In the genomic region with DNA sequence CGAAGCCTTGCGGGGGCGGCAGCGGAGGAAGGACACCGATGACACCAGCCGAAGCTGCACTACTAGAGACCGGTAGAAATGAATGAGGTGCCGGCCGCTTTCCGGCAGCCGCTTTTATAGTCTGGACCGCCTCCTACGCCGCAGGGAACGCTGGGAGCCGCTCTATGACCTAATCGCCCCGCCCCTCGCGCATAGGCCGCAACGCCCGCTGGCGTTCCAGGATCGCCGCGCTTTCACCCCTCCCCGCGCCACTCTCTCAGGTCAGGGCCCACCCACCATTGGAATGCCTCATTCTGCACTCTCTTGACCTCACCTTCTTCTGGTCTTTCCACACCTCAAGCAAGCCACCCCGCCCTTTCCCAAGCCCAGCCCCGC, we compare ENCODE assay signal across 1 cellular context.
A peak's percentile ranks its signal among the peaks of the same experiment; 100 is the strongest.
TF ChIP-seq lines count a peak whose summit lies in the region.

A gene (minus strand): TSS at position 89 of the 375 bp plus-strand sequence. CDS start 170 bp downstream, outside the sequence.

TF ChIP-seq in HepG2, 621 proteins besides CTCF, POLR2A, EP300 and RAD21 (continued from another document and continues in another):
- no peak for TF ChIP-seq ZNF121 (CRISPR knock-in tag; IDR thresholded peaks at IDR 0.05)
- TF ChIP-seq SP5 (CRISPR knock-in tag; IDR thresholded peaks at IDR 0.05; ENCODE audit: borderline replicate concordance, low read depth): peak; percentile 93
- TF ChIP-seq KLF13 (CRISPR knock-in tag; IDR thresholded peaks at IDR 0.05): peak; percentile 70; the same call in 1 of the 2 replicates
- TF ChIP-seq, protein P1, sequence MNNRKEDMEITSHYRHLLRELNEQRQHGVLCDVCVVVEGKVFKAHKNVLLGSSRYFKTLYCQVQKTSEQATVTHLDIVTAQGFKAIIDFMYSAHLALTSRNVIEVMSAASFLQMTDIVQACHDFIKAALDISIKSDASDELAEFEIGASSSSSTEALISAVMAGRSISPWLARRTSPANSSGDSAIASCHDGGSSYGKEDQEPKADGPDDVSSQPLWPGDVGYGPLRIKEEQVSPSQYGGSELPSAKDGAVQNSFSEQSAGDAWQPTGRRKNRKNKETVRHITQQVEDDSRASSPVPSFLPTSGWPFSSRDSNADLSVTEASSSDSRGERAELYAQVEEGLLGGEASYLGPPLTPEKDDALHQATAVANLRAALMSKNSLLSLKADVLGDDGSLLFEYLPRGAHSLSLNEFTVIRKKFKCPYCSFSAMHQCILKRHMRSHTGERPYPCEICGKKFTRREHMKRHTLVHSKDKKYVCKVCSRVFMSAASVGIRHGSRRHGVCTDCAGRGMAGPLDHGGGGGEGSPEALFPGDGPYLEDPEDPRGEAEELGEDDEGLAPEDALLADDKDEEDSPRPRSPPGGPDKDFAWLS (CRISPR knock-in tag; IDR thresholded peaks at IDR 0.05; ENCODE audit: borderline replicate concordance): no peak
- TF ChIP-seq MXD4 (CRISPR knock-in tag; IDR thresholded peaks at IDR 0.05): no peak
- TF ChIP-seq, protein P2, sequence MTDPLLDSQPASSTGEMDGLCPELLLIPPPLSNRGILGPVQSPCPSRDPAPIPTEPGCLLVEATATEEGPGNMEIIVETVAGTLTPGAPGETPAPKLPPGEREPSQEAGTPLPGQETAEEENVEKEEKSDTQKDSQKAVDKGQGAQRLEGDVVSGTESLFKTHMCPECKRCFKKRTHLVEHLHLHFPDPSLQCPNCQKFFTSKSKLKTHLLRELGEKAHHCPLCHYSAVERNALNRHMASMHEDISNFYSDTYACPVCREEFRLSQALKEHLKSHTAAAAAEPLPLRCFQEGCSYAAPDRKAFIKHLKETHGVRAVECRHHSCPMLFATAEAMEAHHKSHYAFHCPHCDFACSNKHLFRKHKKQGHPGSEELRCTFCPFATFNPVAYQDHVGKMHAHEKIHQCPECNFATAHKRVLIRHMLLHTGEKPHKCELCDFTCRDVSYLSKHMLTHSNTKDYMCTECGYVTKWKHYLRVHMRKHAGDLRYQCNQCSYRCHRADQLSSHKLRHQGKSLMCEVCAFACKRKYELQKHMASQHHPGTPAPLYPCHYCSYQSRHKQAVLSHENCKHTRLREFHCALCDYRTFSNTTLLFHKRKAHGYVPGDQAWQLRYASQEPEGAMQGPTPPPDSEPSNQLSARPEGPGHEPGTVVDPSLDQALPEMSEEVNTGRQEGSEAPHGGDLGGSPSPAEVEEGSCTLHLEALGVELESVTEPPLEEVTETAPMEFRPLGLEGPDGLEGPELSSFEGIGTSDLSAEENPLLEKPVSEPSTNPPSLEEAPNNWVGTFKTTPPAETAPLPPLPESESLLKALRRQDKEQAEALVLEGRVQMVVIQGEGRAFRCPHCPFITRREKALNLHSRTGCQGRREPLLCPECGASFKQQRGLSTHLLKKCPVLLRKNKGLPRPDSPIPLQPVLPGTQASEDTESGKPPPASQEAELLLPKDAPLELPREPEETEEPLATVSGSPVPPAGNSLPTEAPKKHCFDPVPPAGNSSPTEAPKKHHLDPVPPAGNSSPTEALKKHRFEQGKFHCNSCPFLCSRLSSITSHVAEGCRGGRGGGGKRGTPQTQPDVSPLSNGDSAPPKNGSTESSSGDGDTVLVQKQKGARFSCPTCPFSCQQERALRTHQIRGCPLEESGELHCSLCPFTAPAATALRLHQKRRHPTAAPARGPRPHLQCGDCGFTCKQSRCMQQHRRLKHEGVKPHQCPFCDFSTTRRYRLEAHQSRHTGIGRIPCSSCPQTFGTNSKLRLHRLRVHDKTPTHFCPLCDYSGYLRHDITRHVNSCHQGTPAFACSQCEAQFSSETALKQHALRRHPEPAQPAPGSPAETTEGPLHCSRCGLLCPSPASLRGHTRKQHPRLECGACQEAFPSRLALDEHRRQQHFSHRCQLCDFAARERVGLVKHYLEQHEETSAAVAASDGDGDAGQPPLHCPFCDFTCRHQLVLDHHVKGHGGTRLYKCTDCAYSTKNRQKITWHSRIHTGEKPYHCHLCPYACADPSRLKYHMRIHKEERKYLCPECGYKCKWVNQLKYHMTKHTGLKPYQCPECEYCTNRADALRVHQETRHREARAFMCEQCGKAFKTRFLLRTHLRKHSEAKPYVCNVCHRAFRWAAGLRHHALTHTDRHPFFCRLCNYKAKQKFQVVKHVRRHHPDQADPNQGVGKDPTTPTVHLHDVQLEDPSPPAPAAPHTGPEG (CRISPR knock-in tag; IDR thresholded peaks at IDR 0.05): no peak
- TF ChIP-seq RBM39 (IDR thresholded peaks at IDR 0.05; ENCODE audit: low read depth, low read length, poor library complexity, severe bottlenecking): peak; percentile 66
- peak; percentile 40 for TF ChIP-seq ZNF558 (CRISPR knock-in tag; IDR thresholded peaks at IDR 0.05; ENCODE audit: borderline replicate concordance)
- TF ChIP-seq, protein P3, sequence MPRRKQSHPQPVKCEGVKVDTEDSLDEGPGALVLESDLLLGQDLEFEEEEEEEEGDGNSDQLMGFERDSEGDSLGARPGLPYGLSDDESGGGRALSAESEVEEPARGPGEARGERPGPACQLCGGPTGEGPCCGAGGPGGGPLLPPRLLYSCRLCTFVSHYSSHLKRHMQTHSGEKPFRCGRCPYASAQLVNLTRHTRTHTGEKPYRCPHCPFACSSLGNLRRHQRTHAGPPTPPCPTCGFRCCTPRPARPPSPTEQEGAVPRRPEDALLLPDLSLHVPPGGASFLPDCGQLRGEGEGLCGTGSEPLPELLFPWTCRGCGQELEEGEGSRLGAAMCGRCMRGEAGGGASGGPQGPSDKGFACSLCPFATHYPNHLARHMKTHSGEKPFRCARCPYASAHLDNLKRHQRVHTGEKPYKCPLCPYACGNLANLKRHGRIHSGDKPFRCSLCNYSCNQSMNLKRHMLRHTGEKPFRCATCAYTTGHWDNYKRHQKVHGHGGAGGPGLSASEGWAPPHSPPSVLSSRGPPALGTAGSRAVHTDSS (CRISPR knock-in tag; conservative IDR thresholded peaks at IDR 0.05): no peak
- no peak for TF ChIP-seq U2AF2 (IDR thresholded peaks at IDR 0.05; ENCODE audit: low read depth, low read length)
- 0 out of 2 replicates have a peak, but pooled peaks have one; percentile 7 for TF ChIP-seq NPAS2 (CRISPR knock-in tag; IDR thresholded peaks at IDR 0.05; ENCODE audit: borderline replicate concordance)
- TF ChIP-seq RELA (CRISPR knock-in tag; IDR thresholded peaks at IDR 0.05): 0 out of 2 replicates have a peak, but pooled peaks have one; percentile 28
- TF ChIP-seq HNRNPLL (IDR thresholded peaks at IDR 0.05; ENCODE audit: low read depth, low read length, poor library complexity, severe bottlenecking): peak; percentile 91
- no peak for TF ChIP-seq ATF1 (CRISPR knock-in tag; IDR thresholded peaks at IDR 0.05)
- TF ChIP-seq HNF4A (CRISPR knock-in tag; IDR thresholded peaks at IDR 0.05): peak; percentile 31; the same call in 1 of the 2 replicates
- TF ChIP-seq, protein P4, sequence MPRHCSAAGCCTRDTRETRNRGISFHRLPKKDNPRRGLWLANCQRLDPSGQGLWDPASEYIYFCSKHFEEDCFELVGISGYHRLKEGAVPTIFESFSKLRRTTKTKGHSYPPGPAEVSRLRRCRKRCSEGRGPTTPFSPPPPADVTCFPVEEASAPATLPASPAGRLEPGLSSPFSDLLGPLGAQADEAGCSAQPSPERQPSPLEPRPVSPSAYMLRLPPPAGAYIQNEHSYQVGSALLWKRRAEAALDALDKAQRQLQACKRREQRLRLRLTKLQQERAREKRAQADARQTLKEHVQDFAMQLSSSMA (CRISPR knock-in tag; IDR thresholded peaks at IDR 0.05): no peak
- TF ChIP-seq, protein P5, sequence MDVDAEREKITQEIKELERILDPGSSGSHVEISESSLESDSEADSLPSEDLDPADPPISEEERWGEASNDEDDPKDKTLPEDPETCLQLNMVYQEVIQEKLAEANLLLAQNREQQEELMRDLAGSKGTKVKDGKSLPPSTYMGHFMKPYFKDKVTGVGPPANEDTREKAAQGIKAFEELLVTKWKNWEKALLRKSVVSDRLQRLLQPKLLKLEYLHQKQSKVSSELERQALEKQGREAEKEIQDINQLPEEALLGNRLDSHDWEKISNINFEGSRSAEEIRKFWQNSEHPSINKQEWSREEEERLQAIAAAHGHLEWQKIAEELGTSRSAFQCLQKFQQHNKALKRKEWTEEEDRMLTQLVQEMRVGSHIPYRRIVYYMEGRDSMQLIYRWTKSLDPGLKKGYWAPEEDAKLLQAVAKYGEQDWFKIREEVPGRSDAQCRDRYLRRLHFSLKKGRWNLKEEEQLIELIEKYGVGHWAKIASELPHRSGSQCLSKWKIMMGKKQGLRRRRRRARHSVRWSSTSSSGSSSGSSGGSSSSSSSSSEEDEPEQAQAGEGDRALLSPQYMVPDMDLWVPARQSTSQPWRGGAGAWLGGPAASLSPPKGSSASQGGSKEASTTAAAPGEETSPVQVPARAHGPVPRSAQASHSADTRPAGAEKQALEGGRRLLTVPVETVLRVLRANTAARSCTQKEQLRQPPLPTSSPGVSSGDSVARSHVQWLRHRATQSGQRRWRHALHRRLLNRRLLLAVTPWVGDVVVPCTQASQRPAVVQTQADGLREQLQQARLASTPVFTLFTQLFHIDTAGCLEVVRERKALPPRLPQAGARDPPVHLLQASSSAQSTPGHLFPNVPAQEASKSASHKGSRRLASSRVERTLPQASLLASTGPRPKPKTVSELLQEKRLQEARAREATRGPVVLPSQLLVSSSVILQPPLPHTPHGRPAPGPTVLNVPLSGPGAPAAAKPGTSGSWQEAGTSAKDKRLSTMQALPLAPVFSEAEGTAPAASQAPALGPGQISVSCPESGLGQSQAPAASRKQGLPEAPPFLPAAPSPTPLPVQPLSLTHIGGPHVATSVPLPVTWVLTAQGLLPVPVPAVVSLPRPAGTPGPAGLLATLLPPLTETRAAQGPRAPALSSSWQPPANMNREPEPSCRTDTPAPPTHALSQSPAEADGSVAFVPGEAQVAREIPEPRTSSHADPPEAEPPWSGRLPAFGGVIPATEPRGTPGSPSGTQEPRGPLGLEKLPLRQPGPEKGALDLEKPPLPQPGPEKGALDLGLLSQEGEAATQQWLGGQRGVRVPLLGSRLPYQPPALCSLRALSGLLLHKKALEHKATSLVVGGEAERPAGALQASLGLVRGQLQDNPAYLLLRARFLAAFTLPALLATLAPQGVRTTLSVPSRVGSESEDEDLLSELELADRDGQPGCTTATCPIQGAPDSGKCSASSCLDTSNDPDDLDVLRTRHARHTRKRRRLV (CRISPR knock-in tag; IDR thresholded peaks at IDR 0.05): no peak
- TF ChIP-seq ATF7 (IDR thresholded peaks at IDR 0.05): peak; percentile 81; the same call in 1 of the 2 replicates
- peak; percentile 87 for TF ChIP-seq ATF7 (CRISPR knock-in tag; IDR thresholded peaks at IDR 0.05)
- no peak for TF ChIP-seq CENPX (CRISPR knock-in tag; IDR thresholded peaks at IDR 0.05)
- no peak; the same call in 1 of the 2 replicates for TF ChIP-seq ZNF563 (CRISPR knock-in tag; IDR thresholded peaks at IDR 0.05)
- TF ChIP-seq, protein P6, sequence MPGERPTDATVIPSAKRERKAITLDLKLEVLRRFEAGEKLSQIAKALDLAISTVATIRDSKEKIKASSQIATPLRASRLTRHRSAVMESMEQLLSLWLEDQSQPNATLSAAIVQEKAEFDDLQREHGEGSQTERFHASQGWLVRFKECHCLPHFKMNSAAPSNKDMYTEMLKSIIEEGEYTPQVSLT (CRISPR knock-in tag; IDR thresholded peaks at IDR 0.05; ENCODE audit: borderline replicate concordance, low read depth): peak; percentile 44; the same call in 1 of the 2 replicates
- TF ChIP-seq ZNF329 (CRISPR knock-in tag; IDR thresholded peaks at IDR 0.05; ENCODE audit: low read depth): no peak
- peak; percentile 74 for TF ChIP-seq ZNF792 (CRISPR knock-in tag; IDR thresholded peaks at IDR 0.05)
- TF ChIP-seq, protein P7, sequence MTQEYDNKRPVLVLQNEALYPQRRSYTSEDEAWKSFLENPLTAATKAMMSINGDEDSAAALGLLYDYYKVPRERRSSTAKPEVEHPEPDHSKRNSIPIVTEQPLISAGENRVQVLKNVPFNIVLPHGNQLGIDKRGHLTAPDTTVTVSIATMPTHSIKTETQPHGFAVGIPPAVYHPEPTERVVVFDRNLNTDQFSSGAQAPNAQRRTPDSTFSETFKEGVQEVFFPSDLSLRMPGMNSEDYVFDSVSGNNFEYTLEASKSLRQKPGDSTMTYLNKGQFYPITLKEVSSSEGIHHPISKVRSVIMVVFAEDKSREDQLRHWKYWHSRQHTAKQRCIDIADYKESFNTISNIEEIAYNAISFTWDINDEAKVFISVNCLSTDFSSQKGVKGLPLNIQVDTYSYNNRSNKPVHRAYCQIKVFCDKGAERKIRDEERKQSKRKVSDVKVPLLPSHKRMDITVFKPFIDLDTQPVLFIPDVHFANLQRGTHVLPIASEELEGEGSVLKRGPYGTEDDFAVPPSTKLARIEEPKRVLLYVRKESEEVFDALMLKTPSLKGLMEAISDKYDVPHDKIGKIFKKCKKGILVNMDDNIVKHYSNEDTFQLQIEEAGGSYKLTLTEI (CRISPR knock-in tag; conservative IDR thresholded peaks at IDR 0.05): no peak
- peak; percentile 7; the same call in 1 of the 2 replicates for TF ChIP-seq ZNF441 (CRISPR knock-in tag; IDR thresholded peaks at IDR 0.05; ENCODE audit: borderline replicate concordance)
- TF ChIP-seq KLF6 (CRISPR knock-in tag; IDR thresholded peaks at IDR 0.05): peak; percentile 56; the same call in 1 of the 2 replicates
- no peak for TF ChIP-seq ZNF10 (CRISPR knock-in tag; IDR thresholded peaks at IDR 0.05; ENCODE audit: borderline replicate concordance, low read depth)
- peak; percentile 11 for TF ChIP-seq TAF15 (IDR thresholded peaks at IDR 0.05; ENCODE audit: low read depth, low read length, poor library complexity, severe bottlenecking)
- TF ChIP-seq FOXJ3 (CRISPR knock-in tag; IDR thresholded peaks at IDR 0.05; ENCODE audit: borderline replicate concordance): no peak
- no peak for TF ChIP-seq ZNF749 (CRISPR knock-in tag; IDR thresholded peaks at IDR 0.05; ENCODE audit: borderline replicate concordance)
- TF ChIP-seq ZNF44 (CRISPR knock-in tag; IDR thresholded peaks at IDR 0.05): no peak
- TF ChIP-seq, protein P8, sequence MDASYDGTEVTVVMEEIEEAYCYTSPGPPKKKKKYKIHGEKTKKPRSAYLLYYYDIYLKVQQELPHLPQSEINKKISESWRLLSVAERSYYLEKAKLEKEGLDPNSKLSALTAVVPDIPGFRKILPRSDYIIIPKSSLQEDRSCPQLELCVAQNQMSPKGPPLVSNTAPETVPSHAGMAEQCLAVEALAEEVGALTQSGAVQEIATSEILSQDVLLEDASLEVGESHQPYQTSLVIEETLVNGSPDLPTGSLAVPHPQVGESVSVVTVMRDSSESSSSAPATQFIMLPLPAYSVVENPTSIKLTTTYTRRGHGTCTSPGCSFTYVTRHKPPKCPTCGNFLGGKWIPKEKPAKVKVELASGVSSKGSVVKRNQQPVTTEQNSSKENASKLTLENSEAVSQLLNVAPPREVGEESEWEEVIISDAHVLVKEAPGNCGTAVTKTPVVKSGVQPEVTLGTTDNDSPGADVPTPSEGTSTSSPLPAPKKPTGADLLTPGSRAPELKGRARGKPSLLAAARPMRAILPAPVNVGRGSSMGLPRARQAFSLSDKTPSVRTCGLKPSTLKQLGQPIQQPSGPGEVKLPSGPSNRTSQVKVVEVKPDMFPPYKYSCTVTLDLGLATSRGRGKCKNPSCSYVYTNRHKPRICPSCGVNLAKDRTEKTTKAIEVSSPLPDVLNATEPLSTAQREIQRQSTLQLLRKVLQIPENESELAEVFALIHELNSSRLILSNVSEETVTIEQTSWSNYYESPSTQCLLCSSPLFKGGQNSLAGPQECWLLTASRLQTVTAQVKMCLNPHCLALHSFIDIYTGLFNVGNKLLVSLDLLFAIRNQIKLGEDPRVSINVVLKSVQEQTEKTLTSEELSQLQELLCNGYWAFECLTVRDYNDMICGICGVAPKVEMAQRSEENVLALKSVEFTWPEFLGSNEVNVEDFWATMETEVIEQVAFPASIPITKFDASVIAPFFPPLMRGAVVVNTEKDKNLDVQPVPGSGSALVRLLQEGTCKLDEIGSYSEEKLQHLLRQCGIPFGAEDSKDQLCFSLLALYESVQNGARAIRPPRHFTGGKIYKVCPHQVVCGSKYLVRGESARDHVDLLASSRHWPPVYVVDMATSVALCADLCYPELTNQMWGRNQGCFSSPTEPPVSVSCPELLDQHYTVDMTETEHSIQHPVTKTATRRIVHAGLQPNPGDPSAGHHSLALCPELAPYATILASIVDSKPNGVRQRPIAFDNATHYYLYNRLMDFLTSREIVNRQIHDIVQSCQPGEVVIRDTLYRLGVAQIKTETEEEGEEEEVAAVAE (CRISPR knock-in tag; IDR thresholded peaks at IDR 0.05; ENCODE audit: borderline replicate concordance): peak; percentile 45; the same call in 1 of the 2 replicates
